In genomic region chr16:46689492-46690280, GRCh38 we compare ENCODE assay signal across 8 cellular contexts. TPM values are rescaled to one million over a fixed set of nuclear protein-coding genes. Genes with fewer than 3 reads are reported as not detected.
DNase-seq lines count a peak whose midpoint lies in the region; ATAC-seq, FAIRE-seq and TF ChIP-seq lines count a peak whose summit lies in the region.

Gene ORC6 (plus strand): TSS chr16:46689659. CDS start chr16:46689706, 47 bp downstream.

- DNase-seq in D341Med (ENCODE audit: low spot score) = peak; percentile 94
- DNase-seq in HTR-8/SVneo (ENCODE audit: insufficient read length, low spot score) = peak; percentile 94
- peak; percentile 89 for DNase-seq in NT2/D1 (ENCODE audit: low read depth, low spot score)
- DNase-seq in activated CD8-positive, alpha-beta memory T cell treated with anti-CD3 and anti-CD28 coated beads, Interleukin-2, amount 50 U/mL, for 1 hour (ENCODE audit: extremely low read depth) = peak; percentile 98
- DNase-seq in endothelial cell (ENCODE audit: low spot score) = peak; percentile 95
- DNase-seq in midbrain (lab: John Stamatoyannopoulos, UW) = peak; percentile 98
- peak; percentile 95 to 97 for DNase-seq in stimulated activated CD8-positive, alpha-beta memory T cell treated with anti-CD3 and anti-CD28 coated beads, Interleukin-15, amount 100 ng/mL, for 48 hours (ENCODE audit: low read depth in 2 of 2)

- no peak within 1 kb of the TSS for H3K27ac Mint-ChIP-seq in endothelial cell (ENCODE audit: unreplicated experiment)

- H3K9ac ChIP-seq in NT2/D1 (ENCODE audit: insufficient read length, low read depth) = peak within 1 kb of the TSS; percentile 97

- H3K27me3 ChIP-seq in NT2/D1 (ENCODE audit: insufficient read depth, insufficient read length) = no peaks in the 10 kb centered on the region

- no peaks in the 10 kb centered on the region for H3K9me3 Mint-ChIP-seq in endothelial cell (ENCODE audit: unreplicated experiment)

- no peaks in the 10 kb centered on the region for H3K9me3 ChIP-seq in NT2/D1 (ENCODE audit: insufficient read depth, low read length)

- no peaks in the 10 kb centered on the region for H3K4me1 ChIP-seq in NT2/D1 (ENCODE audit: insufficient read depth, insufficient read length)

- H3K4me1 Mint-ChIP-seq in endothelial cell (ENCODE audit: unreplicated experiment) = peaks cover 33% of the 10 kb centered on the region

- peaks cover 39% of the 10 kb centered on the region for H3K36me3 ChIP-seq in NT2/D1 (ENCODE audit: insufficient read depth, insufficient read length, low read length)

- H3K36me3 Mint-ChIP-seq in endothelial cell (ENCODE audit: low read depth, unreplicated experiment) = peaks cover under 1% of the 10 kb centered on the region

- ATAC-seq in GM21367 (IDR thresholded peaks at IDR 0.05; ENCODE audit: unreplicated experiment) = peak; percentile 59

- peak within 1 kb of the TSS; percentile 95 for H3K4me3 ChIP-seq in NT2/D1 (ENCODE audit: insufficient read length, low read depth)

- no peak for TF ChIP-seq CTCF in endothelial cell (IDR thresholded peaks at IDR 0.05; ENCODE audit: unreplicated experiment)

- H3K4me3 Mint-ChIP-seq in endothelial cell (ENCODE audit: unreplicated experiment) = no peak within 1 kb of the TSS

- peaks cover 13% of the 10 kb centered on the region for H3K27me3 Mint-ChIP-seq in endothelial cell (ENCODE audit: unreplicated experiment)

- peak; percentile 31 for FAIRE-seq in HTR-8/SVneo (lab: Jason Lieb, UNC)

RNA-seq across cellular contexts. Expression of gene ORC6, which starts in this region (rescaled TPM):
- total RNA-seq in endothelial cell (ENCODE audit: unreplicated experiment) = 22.4 TPM

Comparison
In these comparisons a context has a peak if more than half of its experiments do, and no peak if none do; other contexts are left out.
1. Peak in every context shown above with its lines: DNase-seq, ATAC-seq and H3K4me3 ChIP-seq.